In the genomic region with DNA sequence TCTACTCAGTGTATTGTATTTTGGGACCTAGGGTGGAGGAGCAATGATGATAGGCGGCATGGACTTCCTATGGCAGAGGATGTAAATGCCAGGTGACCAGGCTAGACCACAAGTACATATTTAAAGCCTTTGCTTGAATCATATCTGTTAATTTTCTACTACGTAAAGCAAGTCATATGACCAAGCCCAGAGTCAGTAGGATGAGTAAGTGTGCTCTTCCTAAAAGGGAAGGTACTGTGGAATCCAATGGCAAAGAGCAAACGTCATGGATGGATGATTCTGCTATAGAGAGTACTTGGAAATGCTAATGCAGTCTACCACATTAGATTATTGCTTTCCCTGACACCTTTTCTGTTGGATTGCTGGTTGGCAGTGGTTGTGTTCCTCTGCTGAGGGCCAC, we compare ENCODE assay signal across 16 cellular contexts. TPM values are rescaled to one million over a fixed set of nuclear protein-coding genes. Genes with fewer than 3 reads are reported as not detected.
DNase-seq lines count a peak whose midpoint lies in the region; ATAC-seq and TF ChIP-seq lines count a peak whose summit lies in the region.
"Had no signal": no experiment of that assay in that cellular context is flagged by ENCODE, and none has a peak within 500 bp of the region (broad histone marks: within the 10 kb centered on the region; RNA-seq: fewer than 3 reads in every experiment).

No MANE protein-coding gene starts in this region.

- TF ChIP-seq CTCF in foreskin keratinocyte (conservative IDR thresholded peaks at IDR 0.05): no peak

- DNase-seq in EH (ENCODE audit: low read depth) (peak; percentile 1), HCEC 1CT (peak; percentile 55), RKO (ENCODE audit: low spot score) (peak; percentile 54), foreskin keratinocyte (peak; percentile 70 to 86), mucosa of gallbladder (ENCODE audit: low spot score) (no peak), globus pallidus (ENCODE audit: low spot score) (no peak)
- DNase-seq: activated CD4-positive, alpha-beta T cell treated with anti-CD3 and anti-CD28 coated beads for 4 hours; CD4-positive, alpha-beta memory T cell; effector CD8-positive, alpha-beta T cell; heart right ventricle; NCI-H524; stimulated activated CD4-positive, alpha-beta T cell treated with anti-CD3 and anti-CD28 coated beads, Interleukin-4, amount 100 ng/mL, for 1 hour; SW 1271; tibial artery had no signal

- H3K4me1 ChIP-seq in foreskin keratinocyte: peaks cover 6% of the 10 kb centered on the region

- H3K27me3 ChIP-seq in foreskin keratinocyte: no peaks in the 10 kb centered on the region
- H3K27me3 ChIP-seq: heart right ventricle, tibial artery had no signal

- H3K27ac ChIP-seq in foreskin keratinocyte: peak overlapping the region; percentile 49
- H3K27ac ChIP-seq: heart right ventricle, HL-60, tibial artery had no signal

- ATAC-seq in foreskin keratinocyte (peak; percentile 84), HG02678 (IDR thresholded peaks at IDR 0.05; ENCODE audit: unreplicated experiment) (no peak)
- ATAC-seq: heart right ventricle had no signal

RNA-seq across cellular contexts. Expression of gene GPATCH2L, which starts 16.8 kb away (rescaled TPM):
- total RNA-seq in foreskin keratinocyte (28.5 and 30.4 TPM in 2 replicates), mucosa of gallbladder (43.5 TPM)
- 4.4 and 6.1 TPM in 2 replicates for polyA plus RNA-seq in foreskin keratinocyte

Comparison
In these comparisons a context has a peak if more than half of its experiments do, and no peak if none do; other contexts are left out.
1. DNase-seq: peak in EH (single experiment), HCEC 1CT (single experiment), RKO (single experiment) and foreskin keratinocyte (2 of 2); none in mucosa of gallbladder (single experiment) and globus pallidus (single experiment).